ENCODE assay signal across 12 cellular contexts in the genomic region with DNA sequence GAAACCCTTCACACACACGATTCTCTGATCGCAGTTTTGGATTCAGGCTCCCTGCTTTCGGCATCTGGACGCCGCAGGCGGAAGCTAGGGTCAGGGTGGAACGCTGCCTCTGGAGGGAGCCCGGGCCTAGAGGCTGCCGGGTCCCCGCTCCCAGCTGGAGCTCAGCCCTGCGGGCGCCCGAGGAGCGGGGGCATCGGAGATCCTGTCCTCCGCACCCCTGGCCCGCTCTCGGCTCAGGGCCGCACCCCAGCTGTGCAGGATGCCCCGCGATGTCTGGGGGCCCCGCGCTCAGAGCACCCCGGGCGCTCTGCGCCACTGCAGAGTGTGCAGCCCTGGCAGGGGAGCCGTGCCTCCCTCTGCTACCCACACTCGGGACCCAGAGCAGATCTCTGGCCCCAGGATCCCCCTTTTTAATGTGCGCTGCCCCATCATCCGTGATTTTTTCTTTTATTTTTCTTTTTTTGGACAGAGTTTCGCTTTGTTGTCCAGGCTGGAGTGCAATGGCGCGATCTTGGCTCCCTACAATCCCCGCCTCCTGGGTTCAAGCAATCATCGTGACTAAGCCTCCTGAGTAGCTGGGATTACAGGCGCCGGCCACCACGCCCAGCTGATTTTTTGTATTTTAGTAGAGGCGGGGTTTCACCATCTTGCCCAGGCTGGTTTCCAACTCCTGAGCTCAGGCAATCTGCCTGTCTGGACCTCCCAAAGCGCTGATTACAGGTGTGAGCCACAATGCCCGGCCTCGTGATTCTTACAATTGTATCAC. TPM values are rescaled to one million over a fixed set of nuclear protein-coding genes. Genes with fewer than 3 reads are reported as not detected.
DNase-seq lines count a peak whose midpoint lies in the region; ATAC-seq and TF ChIP-seq lines count a peak whose summit lies in the region.
"Had no signal": no experiment of that assay in that cellular context is flagged by ENCODE, and none has a peak within 500 bp of the region (broad histone marks: within the 10 kb centered on the region; RNA-seq: fewer than 3 reads in every experiment).

No MANE protein-coding gene starts in this region.

- no peaks in the 10 kb centered on the region for H3K36me3 ChIP-seq in RWPE2 (ENCODE audit: low read depth)
- no peaks in the 10 kb centered on the region for H3K36me3 ChIP-seq in heart right ventricle
- no peaks in the 10 kb centered on the region for H3K36me3 ChIP-seq in stomach

- ATAC-seq in RWPE2 (ENCODE audit: low read depth) (peak; percentile 82), heart right ventricle (peak in 7 of 8 donors; percentile 33 to 79 (median 46)), GM18861 (IDR thresholded peaks at IDR 0.05; ENCODE audit: unreplicated experiment) (no peak), GM18519 (IDR thresholded peaks at IDR 0.05; ENCODE audit: low FRiP score, unreplicated experiment) (no peak)

- no peaks in the 10 kb centered on the region for H3K4me1 ChIP-seq in RWPE2 (ENCODE audit: insufficient read depth, poor library complexity, severe bottlenecking)
- H3K4me1 ChIP-seq in heart right ventricle = peaks cover 0 to 7% (median 0%) of the 10 kb centered on the region in 9 donors
- H3K4me1 ChIP-seq in stomach = peaks cover 0 to 17% (median 7%) of the 10 kb centered on the region in 4 donors

- WGBS in heart right ventricle, 2 donors = 29 to 39% methylated on average over 42 of the region's 42 CpGs
- 22 to 43% (median 42%) methylated on average over 32 to 42 of the region's 42 CpGs for WGBS in stomach, 5 donors

- H3K9me3 ChIP-seq in RWPE2 (ENCODE audit: severe bottlenecking) (no peaks in the 10 kb centered on the region), heart right ventricle (no peaks in the 10 kb centered on the region), stomach (no peaks in the 10 kb centered on the region)

- intact Hi-C loops in heart right ventricle (cut with DNase I) = no loop called here
- intact Hi-C loops in stomach (cut with DNase I; ENCODE audit: low total_unique reads) = no loop called here

- H3K27ac ChIP-seq in RWPE2 (ENCODE audit: poor library complexity, severe bottlenecking) = no peak overlapping the region
- no peak overlapping the region for H3K27ac ChIP-seq in heart right ventricle
- H3K27ac ChIP-seq in stomach = no peak overlapping the region

- TF ChIP-seq POLR2A in stomach (IDR thresholded peaks at IDR 0.05) = no peak

- H3K27me3 ChIP-seq in RWPE2 (ENCODE audit: insufficient read depth, poor library complexity, severe bottlenecking) = no peaks in the 10 kb centered on the region
- peaks cover 0 to 78% (median 55%) of the 10 kb centered on the region in 7 donors for H3K27me3 ChIP-seq in heart right ventricle
- peaks cover 0 to 52% (median 24%) of the 10 kb centered on the region in 3 donors for H3K27me3 ChIP-seq in stomach

- no peak for TF ChIP-seq EP300 in stomach (IDR thresholded peaks at IDR 0.05)

- H3K4me3 ChIP-seq in RWPE2 (ENCODE audit: severe bottlenecking) = peak overlapping the region; percentile 35
- H3K4me3 ChIP-seq in heart right ventricle = peak overlapping the region; percentile 9 to 46 (median 39)
- H3K4me3 ChIP-seq in stomach = peak overlapping the region; percentile 19 to 37 (median 26)

- TF ChIP-seq CTCF in RWPE2 (IDR thresholded peaks at IDR 0.05; ENCODE audit: poor library complexity, severe bottlenecking) (peak; percentile 26), heart right ventricle (IDR thresholded peaks at IDR 0.05) (no peak), stomach (IDR thresholded peaks at IDR 0.05) (no peak)

- peak; percentile 11 for DNase-seq in NCI-H1105 (lab: John Stamatoyannopoulos, UW)
- DNase-seq in NCI-H1105 treated with DMSO at 0.1 percent for 48 hours (lab: John Stamatoyannopoulos, UW) = no peak
- no peak for DNase-seq in RWPE2 (ENCODE audit: low spot score)
- no peak for DNase-seq in heart right ventricle
- DNase-seq in stomach = no peak
- no peak for DNase-seq in activated CD8-positive, alpha-beta memory T cell treated with anti-CD3 and anti-CD28 coated beads, Interleukin-2, amount 50 U/mL, for 4 hours
- DNase-seq: activated naive CD4-positive, alpha-beta T cell treated with Interleukin-2 at 50 U/mL for 16 hours; AML-193; NCI-H1092 treated with DMSO at 0.1 percent for 48 hours; T-helper 9 cell had no signal

RNA-seq across cellular contexts. Expression of a gene that starts 54.8 kb away (rescaled TPM):
- total RNA-seq in heart right ventricle (100 to 1,000 TPM in 1 of 10 donors, 10 to 100 TPM in 3, 1 to 10 TPM in 6; 2.3 to 109 (median 8.7) TPM), stomach (not detected)
- polyA plus RNA-seq in heart right ventricle (100 to 1,000 TPM in 1 of 2 donors, 10 to 100 TPM in 1; 48.3 to 286 TPM), stomach (not detected)

Comparison
In these comparisons a context has a peak if more than half of its experiments do, and no peak if none do; other contexts are left out.
1. ATAC-seq: peak in RWPE2 (single experiment) and heart right ventricle (7 of 8); none in GM18861 (single experiment) and GM18519 (single experiment).
2. Peak in every context shown above with its lines, with median percentiles within 50 percentile points of each other: H3K4me3 ChIP-seq.